ENCODE assay signal across 1 cellular context in the genomic region with DNA sequence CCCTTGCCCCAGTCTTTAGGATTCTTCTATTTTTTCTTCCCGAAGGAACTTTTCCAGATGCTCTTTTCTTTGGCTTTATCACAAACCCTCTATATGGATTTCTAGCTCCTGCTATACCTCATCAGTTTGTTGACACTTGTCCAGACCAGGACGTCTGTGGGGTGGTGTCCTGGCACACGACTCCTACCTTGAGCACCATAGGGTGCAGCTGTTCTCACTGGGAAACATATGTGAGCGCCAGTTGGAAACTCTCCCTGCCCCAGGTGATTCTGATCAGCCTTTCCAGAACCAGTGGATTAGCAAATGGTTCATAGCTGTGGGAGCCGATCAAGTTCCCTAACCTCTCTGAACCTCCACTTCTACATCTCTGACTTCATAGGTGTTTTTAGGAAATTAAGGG.
TF ChIP-seq lines count a peak whose summit lies in the region.

No MANE protein-coding gene starts in this region.

TF ChIP-seq in IMR-90, 13 proteins besides CTCF, POLR2A, EP300 and RAD21 (continued from another document):
- TF ChIP-seq ELK1 (IDR thresholded peaks at IDR 0.05; ENCODE audit: borderline replicate concordance, low read depth, low read length) (no peak), SMC3 (IDR thresholded peaks at IDR 0.05; ENCODE audit: low read depth, low read length) (no peak), BHLHE40 (IDR thresholded peaks at IDR 0.05; ENCODE audit: low read depth, low read length) (no peak), RFX5 (IDR thresholded peaks at IDR 0.05; ENCODE audit: low read depth, low read length) (no peak)
TF ChIP-seq in IMR-90: peak in this region for 0.
